Comparison of ENCODE assay signal across 15 cellular contexts in genomic region chr21:42581676-42582371, GRCh38.
DNase-seq lines count a peak whose midpoint lies in the region; ATAC-seq and TF ChIP-seq lines count a peak whose summit lies in the region.
"Had no signal": no experiment of that assay in that cellular context is flagged by ENCODE, and none has a peak within 500 bp of the region (broad histone marks: within the 10 kb centered on the region; RNA-seq: fewer than 3 reads in every experiment).

No MANE protein-coding gene starts in this region.

- H3K14ac ChIP-seq in mesenchymal stem cell (ENCODE audit: low read length in 2 of 2), result no peak overlapping the region

- WGBS in mesenchymal stem cell, result 81% methylated on average over 17 of the region's 17 CpGs

- no peak overlapping the region for H3K4me3 ChIP-seq in mesenchymal stem cell (ENCODE audit: insufficient read depth in 1 of 2, low read depth in 1 of 2, low read length in 2 of 2)
- H3K4me3 ChIP-seq: PC-9 had no signal

- H3K18ac ChIP-seq in mesenchymal stem cell (ENCODE audit: low read depth in 1 of 2, low read length in 2 of 2), result no peak overlapping the region

- H2BK15ac ChIP-seq in mesenchymal stem cell (ENCODE audit: low read depth, poor library complexity, severe bottlenecking), result no peak overlapping the region

- H2AFZ ChIP-seq in mesenchymal stem cell (ENCODE audit: low read depth, low read length), result no peak overlapping the region
- H2AFZ ChIP-seq: PC-9 had no signal

- H3K27ac ChIP-seq in VCaP (0 out of 2 replicates have a peak overlapping the region, but pooled peaks have one; percentile 3), mesenchymal stem cell (ENCODE audit: low read length, poor library complexity, severe bottlenecking) (no peak overlapping the region)
- H3K27ac ChIP-seq: PC-9 had no signal

- no peak overlapping the region for H2BK12ac ChIP-seq in mesenchymal stem cell (ENCODE audit: low read length in 2 of 2)

- H3K4me2 ChIP-seq in mesenchymal stem cell (ENCODE audit: low read length, poor library complexity, severe bottlenecking), result no peak overlapping the region
- H3K4me2 ChIP-seq: PC-9 had no signal

- H2BK5ac ChIP-seq in mesenchymal stem cell (ENCODE audit: low read depth, low read length, poor library complexity, severe bottlenecking), result no peak overlapping the region

- H3K4me1 ChIP-seq in mesenchymal stem cell (ENCODE audit: control insufficient read depth, insufficient read depth, low read depth, low read length), result peaks cover 3% of the 10 kb centered on the region

- H3K9ac ChIP-seq in mesenchymal stem cell (ENCODE audit: low read length), result no peak overlapping the region

- no peak overlapping the region for H3K23ac ChIP-seq in mesenchymal stem cell (ENCODE audit: low read length in 2 of 2)

- H4K91ac ChIP-seq in mesenchymal stem cell (ENCODE audit: low read length), result peak overlapping the region; percentile 45

- intact Hi-C loops in sciatic nerve (cut with DNase I), result no loop called here

- H3K4ac ChIP-seq in mesenchymal stem cell (ENCODE audit: low read depth in 1 of 2, low read length in 2 of 2), result no peak overlapping the region

- no peak overlapping the region for H2BK120ac ChIP-seq in mesenchymal stem cell (ENCODE audit: low read depth, low read length)

- ATAC-seq in sciatic nerve (peak; percentile 51), GM18519 (IDR thresholded peaks at IDR 0.05; ENCODE audit: low FRiP score, unreplicated experiment) (no peak)
- ATAC-seq: HCT116 had no signal

- H3K79me1 ChIP-seq in mesenchymal stem cell (replicated peaks; ENCODE audit: low read length, poor library complexity, severe bottlenecking), result no peaks in the 10 kb centered on the region

- no peak overlapping the region for H4K8ac ChIP-seq in mesenchymal stem cell (ENCODE audit: low read length)

- peaks cover 5 to 26% of the 10 kb centered on the region in 2 experiments for H3K27me3 ChIP-seq in mesenchymal stem cell (ENCODE audit: control insufficient read depth in 1 of 2, insufficient read depth in 1 of 2, low read length in 2 of 2)

- no peak for TF ChIP-seq CTCF in VCaP (conservative IDR thresholded peaks at IDR 0.05)

- no peak overlapping the region for H2AK5ac ChIP-seq in mesenchymal stem cell (ENCODE audit: low read length, severe bottlenecking)

- peaks cover 17% of the 10 kb centered on the region for H3K9me3 ChIP-seq in mesenchymal stem cell (ENCODE audit: control insufficient read depth, low read length)

- DNase-seq in activated CD8-positive, alpha-beta memory T cell treated with anti-CD3 and anti-CD28 coated beads for 24 hours, result peak; percentile 43
- no peak for DNase-seq in activated CD8-positive, alpha-beta memory T cell treated with anti-CD3 and anti-CD28 coated beads, Interleukin-2, amount 50 U/mL, for 4 hours
- DNase-seq in mesenchymal stem cell, result no peak
- peak; percentile 56 for DNase-seq in sciatic nerve (ENCODE audit: low spot score)
- no peak for DNase-seq in stimulated activated naive CD4-positive, alpha-beta T cell (lab: John Stamatoyannopoulos, UW)
- DNase-seq in stimulated activated naive CD4-positive, alpha-beta T cell treated with Interleukin-2 at 50 U/mL for 16 hours (lab: John Stamatoyannopoulos, UW), result no peak
- DNase-seq: MV-4-11, NCI-H1417 treated with DMSO at 0.1 percent for 48 hours, NCI-H2081, NCI-H526, PC-9, SHP77 treated with DMSO at 0.1 percent for 48 hours had no signal

- H3K36me3 ChIP-seq in mesenchymal stem cell (ENCODE audit: control insufficient read depth in 1 of 2, insufficient read depth in 2 of 2, low read depth in 1 of 2, low read length in 2 of 2), result peaks cover 0 to 35% of the 10 kb centered on the region in 2 experiments

Comparison
In these comparisons a context has a peak if more than half of its experiments do, and no peak if none do; other contexts are left out.
1. DNase-seq: peak in activated CD8-positive, alpha-beta memory T cell treated with anti-CD3 and anti-CD28 coated beads for 24 hours (single experiment) and sciatic nerve (single experiment); none in activated CD8-positive, alpha-beta memory T cell treated with anti-CD3 and anti-CD28 coated beads, Interleukin-2, amount 50 U/mL, for 4 hours (single experiment), mesenchymal stem cell (single experiment), stimulated activated naive CD4-positive, alpha-beta T cell (0 of 6) and stimulated activated naive CD4-positive, alpha-beta T cell treated with Interleukin-2 at 50 U/mL for 16 hours (single experiment).